Comparison of ENCODE assay signal across 32 cellular contexts in genomic region chr1:51072651-51073050, GRCh38. TPM values are rescaled to one million over a fixed set of nuclear protein-coding genes. Genes with fewer than 3 reads are reported as not detected.
"Had no signal": no experiment of that assay in that cellular context is flagged by ENCODE, and none has a peak within 500 bp of the region (broad histone marks: within the 10 kb centered on the region; RNA-seq: fewer than 3 reads in every experiment).

No MANE protein-coding gene starts in this region.

- H3K9me3 ChIP-seq: esophagus squamous epithelium, gastrocnemius medialis, heart right ventricle, left lung, lower lobe of right lung, mucosa of descending colon had no signal

- H3K27ac ChIP-seq: epithelial cell of prostate, esophagus squamous epithelium, gastrocnemius medialis, heart right ventricle, left lung, lower lobe of right lung had no signal

- DNase-seq: cortex of kidney; effector CD8-positive, alpha-beta T cell; effector memory CD8-positive, alpha-beta T cell; endodermal cell; esophagus squamous epithelium; foreskin fibroblast; gastrocnemius medialis; glutamatergic neuron; head of caudate nucleus; heart right ventricle; hippocampal formation; left cardiac atrium; left ventricle myocardium superior; lower lobe of right lung; mesenchymal stem cell; naive B cell; naive thymus-derived CD8-positive, alpha-beta T cell had no signal

- FAIRE-seq: endometrium, islet of Langerhans, keratinocyte had no signal

- H3K36me3 ChIP-seq: esophagus squamous epithelium, gastrocnemius medialis, heart right ventricle, left lung, lower lobe of right lung had no signal

- ATAC-seq: effector memory CD8-positive, alpha-beta T cell; gastrocnemius medialis; heart right ventricle; left lung; lower lobe of right lung; naive thymus-derived CD8-positive, alpha-beta T cell had no signal

- H3K4me3 ChIP-seq: esophagus squamous epithelium, gastrocnemius medialis, heart right ventricle, left lung, lower lobe of right lung, mucosa of descending colon had no signal

- H3K4me1 ChIP-seq: esophagus squamous epithelium, gastrocnemius medialis, heart right ventricle, left lung, lower lobe of right lung had no signal

- H3K27me3 ChIP-seq: esophagus squamous epithelium, gastrocnemius medialis had no signal

RNA-seq across cellular contexts. Expression of gene C1orf185, which starts 29.4 kb away (rescaled TPM):
- total RNA-seq: dermis microvascular lymphatic vessel endothelial cell; endodermal cell; esophagus mucosa; esophagus squamous epithelium; gastrocnemius medialis; glomerular endothelial cell; heart right ventricle; kidney epithelial cell; left cardiac atrium; left lung; left ventricle myocardium superior; lower leg skin; lower lobe of right lung; lung microvascular endothelial cell; mesenteric fat pad; mesothelial cell of epicardium; mucosa of descending colon; myocyte; naive thymus-derived CD8-positive, alpha-beta T cell had no signal
- polyA plus RNA-seq: heart right ventricle; keratinocyte; naive thymus-derived CD8-positive, alpha-beta T cell had no signal
